Comparison of ENCODE assay signal across 21 cellular contexts in genomic region chr19:57675881-57676280, GRCh38. TPM values are rescaled to one million over a fixed set of nuclear protein-coding genes. Genes with fewer than 3 reads are reported as not detected.
DNase-seq lines count a peak whose midpoint lies in the region; TF ChIP-seq lines count a peak whose summit lies in the region.
"Had no signal": no experiment of that assay in that cellular context is flagged by ENCODE, and none has a peak within 500 bp of the region (broad histone marks: within the 10 kb centered on the region; RNA-seq: fewer than 3 reads in every experiment).

No MANE protein-coding gene starts in this region.

- no peak overlapping the region for H2BK15ac ChIP-seq in H9 (ENCODE audit: low read depth, low read length)

- peaks cover 78% of the 10 kb centered on the region for H3K27me3 Mint-ChIP-seq in H9 (ENCODE audit: low read depth)

- H4K5ac ChIP-seq in H9 (ENCODE audit: insufficient read length, low read depth, low read length): no peak overlapping the region

- no peaks in the 10 kb centered on the region for H3K36me3 Mint-ChIP-seq in H9 (ENCODE audit: insufficient read depth in 1 of 3, low read depth in 3 of 3)

- H3K4me1 ChIP-seq in BLaER1 treated with 17β-estradiol and CSF1 and Interleukin-3, amounts not matched to agents 10 nM and 100 nM: peaks cover 8 to 32% (median 24%) of the 10 kb centered on the region in 10 experiments
- H3K4me1 ChIP-seq in uterus (no peaks in the 10 kb centered on the region), H9 (ENCODE audit: insufficient read depth, low read length) (no peaks in the 10 kb centered on the region)

- intact Hi-C loops in uterus (cut with DNase I; ENCODE audit: low total_unique reads): no loop called here

- no peak overlapping the region for H4K8ac ChIP-seq in H9 (replicated peaks; ENCODE audit: insufficient read length, low read depth, low read length)

- H3K18ac ChIP-seq in H9 (ENCODE audit: insufficient read length, low read depth, low read length): no peak overlapping the region

- H3K27ac Mint-ChIP-seq in H9: no peak overlapping the region

- no peaks in the 10 kb centered on the region for H3K27me3 ChIP-seq in BLaER1 treated with 17β-estradiol and CSF1 and Interleukin-3, amounts not matched to agents 10 nM and 100 nM
- no peaks in the 10 kb centered on the region for H3K27me3 ChIP-seq in uterus
- no peaks in the 10 kb centered on the region; the same call in 1 of the 2 replicates for H3K27me3 ChIP-seq in H9 (ENCODE audit: insufficient read depth, low read length)

- no peaks in the 10 kb centered on the region for H3K9me3 Mint-ChIP-seq in H9

- no peak overlapping the region for H3K4ac ChIP-seq in H9 (ENCODE audit: low read depth, low read length)

- H3K9ac ChIP-seq in BLaER1 treated with 17β-estradiol and CSF1 and Interleukin-3, amounts not matched to agents 10 nM and 100 nM: peak overlapping the region in 3 of 11 experiments; percentile 25 to 51 (median 25); a peak in 5 of 22 replicates
- no peak overlapping the region for H3K9ac ChIP-seq in H9 (ENCODE audit: extremely low read depth, insufficient read length, low read length)
- H3K9ac ChIP-seq: KMS-11 had no signal

- H3T11ph ChIP-seq in H9 (ENCODE audit: low read length): no peak overlapping the region

- no peak overlapping the region for H2BK12ac ChIP-seq in H9 (ENCODE audit: insufficient read length, low read depth, low read length)

- H3K4me3 ChIP-seq in BLaER1 treated with 17β-estradiol and CSF1 and Interleukin-3, amounts not matched to agents 10 nM and 100 nM: no peak overlapping the region
- no peak overlapping the region for H3K4me3 ChIP-seq in NB4 (ENCODE audit: low read depth, low read length)
- H3K4me3 ChIP-seq in fibroblast of the aortic adventitia (ENCODE audit: low read depth, low read length): no peak overlapping the region
- no peak overlapping the region for H3K4me3 ChIP-seq in uterus
- H3K4me3 ChIP-seq: MG63 had no signal

- no peak overlapping the region for H3K4me3 Mint-ChIP-seq in H9

- peak overlapping the region in 8 of 11 experiments; percentile 29 to 75 (median 50); a peak in 14 of 22 replicates for H3K27ac ChIP-seq in BLaER1 treated with 17β-estradiol and CSF1 and Interleukin-3, amounts not matched to agents 10 nM and 100 nM
- H3K27ac ChIP-seq in uterus (no peak overlapping the region), H9 (ENCODE audit: insufficient read length, low read depth, low read length) (no peak overlapping the region)
- H3K27ac ChIP-seq: KMS-11 had no signal

- no peak overlapping the region for H2BK120ac ChIP-seq in H9 (ENCODE audit: low read depth, low read length, poor library complexity, severe bottlenecking)

- peak; percentile 51 for DNase-seq in NB4 (ENCODE audit: low read depth)
- DNase-seq in fibroblast of the aortic adventitia (ENCODE audit: low read depth): peak; percentile 7
- peak; percentile 56 for DNase-seq in stromal cell of bone marrow (ENCODE audit: low read depth)
- no peak for DNase-seq in uterus
- no peak for DNase-seq in H9
- DNase-seq in NCI-H446 treated with DMSO at 0.1 percent for 48 hours (lab: John Stamatoyannopoulos, UW): no peak
- DNase-seq in stimulated activated naive CD4-positive, alpha-beta T cell (lab: John Stamatoyannopoulos, UW): no peak
- DNase-seq: C1 segment of cervical spinal cord; DMS79; MG63; NCI-H1092; NCI-H2081 treated with DMSO at 0.1 percent for 48 hours; NCI-H510A; NCI-H748 treated with DMSO at 0.1 percent for 48 hours; NK-92 treated with Interleukin-12 subunit alpha and Interleukin-12 subunit beta, amount 100 ng/mL, for 24 hours; SW 1271; T-helper 2 cell had no signal

- peaks cover 0 to 22% (median 7%) of the 10 kb centered on the region in 11 experiments; a peak in 9 of 22 replicates for H3K9me3 ChIP-seq in BLaER1 treated with 17β-estradiol and CSF1 and Interleukin-3, amounts not matched to agents 10 nM and 100 nM (replicated peaks in 1 of 11)
- H3K9me3 ChIP-seq in uterus (no peaks in the 10 kb centered on the region), H9 (ENCODE audit: control insufficient read depth, low read depth, low read length) (no peaks in the 10 kb centered on the region)

- no peaks in the 10 kb centered on the region for H3K79me1 ChIP-seq in H9 (ENCODE audit: insufficient read depth, low read depth, low read length, poor library complexity, severe bottlenecking)

- TF ChIP-seq POLR2A in NB4 (IDR thresholded peaks at IDR 0.05; ENCODE audit: extremely low read depth, insufficient read length) (no peak), uterus (IDR thresholded peaks at IDR 0.05) (no peak)

- peak overlapping the region; percentile 1 to 75 (median 66); a peak in 19 of 22 replicates for H3K4me2 ChIP-seq in BLaER1 treated with 17β-estradiol and CSF1 and Interleukin-3, amounts not matched to agents 10 nM and 100 nM
- no peak overlapping the region for H3K4me2 ChIP-seq in H9 (ENCODE audit: insufficient read depth, insufficient read length, low read length)
- H3K4me2 ChIP-seq: KMS-11 had no signal

- H2AFZ ChIP-seq in H9 (ENCODE audit: low read length): no peak overlapping the region

- TF ChIP-seq CTCF in NB4 (IDR thresholded peaks at IDR 0.05; ENCODE audit: low read depth, low read length): no peak
- no peak for TF ChIP-seq CTCF in fibroblast of the aortic adventitia (IDR thresholded peaks at IDR 0.05; ENCODE audit: insufficient read depth, low read length)
- no peak for TF ChIP-seq CTCF in uterus (IDR thresholded peaks at IDR 0.05)
- no peak for TF ChIP-seq CTCF in H9 (conservative IDR thresholded peaks at IDR 0.05)

- H3K23me2 ChIP-seq in H9 (ENCODE audit: insufficient read length, low read depth, low read length, poor library complexity, severe bottlenecking): no peaks in the 10 kb centered on the region

- no peaks in the 10 kb centered on the region for H4K20me1 ChIP-seq in BLaER1 treated with 17β-estradiol and CSF1 and Interleukin-3, amounts not matched to agents 10 nM and 100 nM
- no peaks in the 10 kb centered on the region for H4K20me1 ChIP-seq in H9 (ENCODE audit: control insufficient read depth, insufficient read depth, insufficient read length)

- no peaks in the 10 kb centered on the region for H3K36me3 ChIP-seq in BLaER1 treated with 17β-estradiol and CSF1 and Interleukin-3, amounts not matched to agents 10 nM and 100 nM
- no peaks in the 10 kb centered on the region for H3K36me3 ChIP-seq in uterus
- H3K36me3 ChIP-seq: MG63 had no signal

- H3K14ac ChIP-seq in H9 (ENCODE audit: insufficient read depth, low read length): no peak overlapping the region

- H3K56ac ChIP-seq in H9 (ENCODE audit: insufficient read length, low read depth, low read length): no peak overlapping the region

- H4K91ac ChIP-seq in H9 (ENCODE audit: insufficient read length, low read depth, low read length): no peak overlapping the region

- no peak overlapping the region for H2BK5ac ChIP-seq in H9 (ENCODE audit: insufficient read length, low read length)

- H3K79me2 ChIP-seq in H9 (ENCODE audit: insufficient read depth, low read length): no peaks in the 10 kb centered on the region

- H3K4me1 Mint-ChIP-seq in H9: no peaks in the 10 kb centered on the region

- H2AK5ac ChIP-seq in H9 (ENCODE audit: insufficient read length, low read length): no peak overlapping the region

- no CpG with 5 or more reads among the region's 2 CpGs for WGBS in H9 (ENCODE audit: extremely low coverage, insufficient read length, low lambda C conversion rate)

- no peak overlapping the region for H2BK20ac ChIP-seq in H9 (ENCODE audit: low read depth, low read length, poor library complexity, severe bottlenecking)

- no peak overlapping the region for H3K23ac ChIP-seq in H9 (ENCODE audit: insufficient read length, low read depth, low read length)

RNA-seq across cellular contexts. Expression of gene ZNF551, which starts 5.9 kb away (rescaled TPM):
- 5.2 and 13.5 TPM in 2 replicates for total RNA-seq in fibroblast of the aortic adventitia (ENCODE audit: low replicate concordance)
- total RNA-seq in uterus: 100 to 1,000 TPM in 1 of 4 donors, 10 to 100 TPM in 2, 1 to 10 TPM in 1; 8.7 to 123 (median 27.2) TPM
- 28.7 and 30.6 TPM in 2 replicates for total RNA-seq in H9 (2021)

RNA-seq across cellular contexts. Expression of gene ZSCAN4, which starts 7.1 kb away (rescaled TPM):
- total RNA-seq in fibroblast of the aortic adventitia (ENCODE audit: low replicate concordance) (not detected in 2 replicates), uterus (not detected), H9 (2021) (not detected in 2 replicates)
- total RNA-seq: Right ventricle myocardium inferior had no signal

RNA-seq across cellular contexts. Expression of gene ZNF154, which starts 33.1 kb away (rescaled TPM):
- total RNA-seq in fibroblast of the aortic adventitia (ENCODE audit: low replicate concordance) (2.3 and 2.5 TPM in 2 replicates), uterus (10 to 100 TPM in 1 of 4 donors, 1 to 10 TPM in 2, under 1 TPM in 1; 0.88 to 27.4 (median 1.5) TPM), H9 (2021) (17.6 and 18.7 TPM in 2 replicates)
- total RNA-seq: HepG2 had no signal

RNA-seq across cellular contexts. Expression of gene ZNF211, which starts 42.9 kb away (rescaled TPM):
- 6.2 and 15.0 TPM in 2 replicates for total RNA-seq in fibroblast of the aortic adventitia (ENCODE audit: low replicate concordance)
- 100 to 1,000 TPM in 1 of 4 donors, 10 to 100 TPM in 2, 1 to 10 TPM in 1; 9.4 to 115 (median 20.7) TPM for total RNA-seq in uterus
- total RNA-seq in H9 (2021): 12.9 and 14.8 TPM in 2 replicates

RNA-seq across cellular contexts. Expression of gene ZNF671, which starts 51.5 kb away (rescaled TPM):
- 3.7 and 9.2 TPM in 2 replicates for total RNA-seq in fibroblast of the aortic adventitia (ENCODE audit: low replicate concordance)
- total RNA-seq in uterus: 10 to 100 TPM in 1 of 4 donors, 1 to 10 TPM in 2, under 1 TPM in 1; 0.88 to 20.2 (median 3.4) TPM
- 9.0 and 9.3 TPM in 2 replicates for total RNA-seq in H9 (2021)
- total RNA-seq: HepG2 had no signal

Comparison
In these comparisons a context has a peak if more than half of its experiments do, and no peak if none do; other contexts are left out.
1. H3K27ac ChIP-seq: peak in BLaER1 treated with 17β-estradiol and CSF1 and Interleukin-3, amounts not matched to agents 10 nM and 100 nM (8 of 11); none in uterus (0 of 2) and H9 (single experiment).
2. DNase-seq: peak in NB4 (single experiment), fibroblast of the aortic adventitia (single experiment) and stromal cell of bone marrow (single experiment); none in uterus (0 of 2), H9 (single experiment), NCI-H446 treated with DMSO at 0.1 percent for 48 hours (single experiment) and stimulated activated naive CD4-positive, alpha-beta T cell (0 of 6).